ENCODE assay signal across 23 cellular contexts in genomic region chr1:183651621-183652020, GRCh38. TPM values are rescaled to one million over a fixed set of nuclear protein-coding genes. Genes with fewer than 3 reads are reported as not detected.
A peak's percentile ranks its signal among the peaks of the same experiment; 100 is the strongest.
DNase-seq lines count a peak whose midpoint lies in the region; ATAC-seq, FAIRE-seq and TF ChIP-seq lines count a peak whose summit lies in the region.
"Had no signal": no experiment of that assay in that cellular context is flagged by ENCODE, and none has a peak within 500 bp of the region (broad histone marks: within the 10 kb centered on the region; RNA-seq: fewer than 3 reads in every experiment).

No MANE protein-coding gene starts in this region.

- FAIRE-seq in GM12892 (lab: Jason Lieb, UNC) = peak; percentile 70
- FAIRE-seq: astrocyte had no signal

- CTCF ChIA-PET in activated naive CD4-positive, alpha-beta T cell treated with anti-CD3 and anti-CD28 coated beads, Interleukin-2, amount 10 ng/mL, durations not matched to agents 7 days and 5 days (lab: Charles Lee) = interaction anchor here (1.0 to 6.2 kb wide), 4 partner anchors 18 to 264 kb away, joined by 3 to 46 read pairs (median 4); partner anchors contain the start of gene ARPC5

- peaks cover 34% of the 10 kb centered on the region for H3K4me1 Mint-ChIP-seq in activated naive CD4-positive, alpha-beta T cell treated with anti-CD3 and anti-CD28 coated beads, Interleukin-2, amount 10 ng/mL, durations not matched to agents 7 days and 5 days
- H3K4me1 Mint-ChIP-seq in activated naive CD8-positive, alpha-beta T cell (ENCODE audit: low read depth) = peaks cover 35% of the 10 kb centered on the region
- H3K4me1 Mint-ChIP-seq in naive thymus-derived CD8-positive, alpha-beta T cell = peaks cover 15 to 36% (median 32%) of the 10 kb centered on the region in 4 donors

- H3K9me3 Mint-ChIP-seq in activated naive CD4-positive, alpha-beta T cell treated with anti-CD3 and anti-CD28 coated beads, Interleukin-2, amount 10 ng/mL, durations not matched to agents 7 days and 5 days = no peaks in the 10 kb centered on the region
- H3K9me3 Mint-ChIP-seq in activated naive CD8-positive, alpha-beta T cell (ENCODE audit: low read depth) = no peaks in the 10 kb centered on the region
- H3K9me3 Mint-ChIP-seq in naive thymus-derived CD8-positive, alpha-beta T cell = no peaks in the 10 kb centered on the region

- no peak for ATAC-seq in naive thymus-derived CD8-positive, alpha-beta T cell

- DNase-seq in activated naive CD4-positive, alpha-beta T cell treated with anti-CD3 and anti-CD28 coated beads, Interleukin-2, amount 10 ng/mL, durations not matched to agents 7 days and 5 days = no peak
- no peak for DNase-seq in activated naive CD4-positive, alpha-beta T cell treated with Interleukin-2 at 50 U/mL for 16 hours
- DNase-seq in GM12892 (ENCODE audit: insufficient read length) (no peak), SHP77 treated with DMSO at 0.1 percent for 48 hours (lab: John Stamatoyannopoulos, UW) (no peak), UCSD-AML1 (lab: John Stamatoyannopoulos, UW; ENCODE audit: unreplicated experiment) (no peak)
- DNase-seq in naive thymus-derived CD8-positive, alpha-beta T cell = no peak
- no peak for DNase-seq in effector CD4-positive, alpha-beta T cell
- DNase-seq: activated CD8-positive, alpha-beta memory T cell treated with anti-CD3 and anti-CD28 coated beads for 24 hours; activated effector memory CD4-positive, alpha-beta T cell treated with Interleukin-2 at 50 U/mL for 16 hours; DMS79 treated with DMSO at 0.1 percent for 48 hours; H7; left colon; NCI-H1694; NCI-H2171 treated with DMSO at 0.1 percent for 48 hours; stimulated activated naive CD4-positive, alpha-beta T cell treated with Interleukin-2 at 50 U/mL for 16 hours; SW 1271 had no signal

- no peaks in the 10 kb centered on the region for H3K27me3 Mint-ChIP-seq in activated naive CD4-positive, alpha-beta T cell treated with anti-CD3 and anti-CD28 coated beads, Interleukin-2, amount 10 ng/mL, durations not matched to agents 7 days and 5 days
- no peaks in the 10 kb centered on the region for H3K27me3 Mint-ChIP-seq in activated naive CD8-positive, alpha-beta T cell
- no peaks in the 10 kb centered on the region for H3K27me3 Mint-ChIP-seq in naive thymus-derived CD8-positive, alpha-beta T cell

- POLR2A ChIA-PET in naive thymus-derived CD8-positive, alpha-beta T cell (lab: Charles Lee) = no interaction called here

- H3K36me3 Mint-ChIP-seq in activated naive CD4-positive, alpha-beta T cell treated with anti-CD3 and anti-CD28 coated beads, Interleukin-2, amount 10 ng/mL, durations not matched to agents 7 days and 5 days = no peaks in the 10 kb centered on the region
- no peaks in the 10 kb centered on the region for H3K36me3 Mint-ChIP-seq in activated naive CD8-positive, alpha-beta T cell
- H3K36me3 Mint-ChIP-seq in naive thymus-derived CD8-positive, alpha-beta T cell = peaks cover 0 to 3% (median 0%) of the 10 kb centered on the region in 3 donors

- no peak overlapping the region for H3K4me3 Mint-ChIP-seq in activated naive CD4-positive, alpha-beta T cell treated with anti-CD3 and anti-CD28 coated beads, Interleukin-2, amount 10 ng/mL, durations not matched to agents 7 days and 5 days
- peak overlapping the region; percentile 21 for H3K4me3 Mint-ChIP-seq in activated naive CD8-positive, alpha-beta T cell
- H3K4me3 Mint-ChIP-seq in naive thymus-derived CD8-positive, alpha-beta T cell = no peak overlapping the region
- H3K4me3 Mint-ChIP-seq: neural crest cell had no signal

- peak overlapping the region; percentile 73 for H3K27ac Mint-ChIP-seq in activated naive CD4-positive, alpha-beta T cell treated with anti-CD3 and anti-CD28 coated beads, Interleukin-2, amount 10 ng/mL, durations not matched to agents 7 days and 5 days
- H3K27ac Mint-ChIP-seq in activated naive CD8-positive, alpha-beta T cell = peak overlapping the region; percentile 85
- peak overlapping the region in 9 of 10 donors; percentile 38 to 86 (median 71) for H3K27ac Mint-ChIP-seq in naive thymus-derived CD8-positive, alpha-beta T cell

- TF ChIP-seq POLR2A in GM12892 (IDR thresholded peaks at IDR 0.05; ENCODE audit: low read depth, low read length) = no peak

RNA-seq across cellular contexts. Expression of gene APOBEC4, which starts 1.5 kb away (rescaled TPM):
- 0.36 TPM for polyA plus RNA-seq in GM12892 (2012; ENCODE audit: missing spikeins)
- not detected for total RNA-seq in naive thymus-derived CD8-positive, alpha-beta T cell
- polyA plus RNA-seq in naive thymus-derived CD8-positive, alpha-beta T cell = not detected
- total RNA-seq: astrocyte, esophagus muscularis mucosa, H7, mesenteric fat pad, neural crest cell, posterior vena cava, tibial nerve had no signal

RNA-seq across cellular contexts. Expression of gene ARPC5, which starts 16.0 kb away (rescaled TPM):
- 252 TPM for polyA plus RNA-seq in GM12892 (2012; ENCODE audit: missing spikeins)
- total RNA-seq in naive thymus-derived CD8-positive, alpha-beta T cell = 100 to 1,000 TPM in 1 of 2 experiments, 10 to 100 TPM in 1; 99.6 to 102 TPM
- 100 to 1,000 TPM; 400 to 556 (median 509) TPM for polyA plus RNA-seq in naive thymus-derived CD8-positive, alpha-beta T cell
